ENCODE assay signal across 8 cellular contexts in the genomic region with DNA sequence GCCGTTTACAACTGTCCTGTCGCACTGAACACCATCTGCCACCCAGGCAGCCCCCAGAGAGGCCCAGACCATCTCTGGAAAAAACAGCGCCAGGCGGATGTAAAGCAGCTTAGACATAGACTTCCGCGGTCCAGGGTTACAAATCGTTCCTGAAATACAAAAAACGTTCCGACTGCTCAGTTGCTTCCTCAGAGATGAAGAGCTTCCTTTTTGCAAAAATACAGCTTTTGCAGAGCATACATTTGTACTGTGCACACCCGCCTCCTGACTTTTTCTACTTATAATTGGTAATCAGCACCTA. TPM values are rescaled to one million over a fixed set of nuclear protein-coding genes. Genes with fewer than 3 reads are reported as not detected.
DNase-seq lines count a peak whose midpoint lies in the region; ATAC-seq and TF ChIP-seq lines count a peak whose summit lies in the region.

No MANE protein-coding gene starts in this region.

- peak overlapping the region; percentile 65 to 86 (median 78); a peak in 21 of 22 replicates for H3K9ac ChIP-seq in BLaER1 treated with 17β-estradiol and CSF1 and Interleukin-3, amounts not matched to agents 10 nM and 100 nM

- peaks cover 86 to 99% (median 96%) of the 10 kb centered on the region in 10 experiments for H3K4me1 ChIP-seq in BLaER1 treated with 17β-estradiol and CSF1 and Interleukin-3, amounts not matched to agents 10 nM and 100 nM
- peaks cover 54% of the 10 kb centered on the region for H3K4me1 ChIP-seq in lower lobe of right lung

- peaks cover 41% of the 10 kb centered on the region for H3K4me1 Mint-ChIP-seq in activated T-cell treated with anti-CD3 and anti-CD28 coated beads, Interleukin-2, amount 50 U/mL, for 24 hours (ENCODE audit: low read depth)

- peak overlapping the region; percentile 59 for H3K4me3 Mint-ChIP-seq in activated T-cell treated with anti-CD3 and anti-CD28 coated beads, Interleukin-2, amount 50 U/mL, for 24 hours

- no peak for TF ChIP-seq CTCF in lower lobe of right lung (IDR thresholded peaks at IDR 0.05)

- ATAC-seq in lower lobe of right lung = peak; percentile 19 to 49

- no peaks in the 10 kb centered on the region for H3K9me3 Mint-ChIP-seq in activated T-cell treated with anti-CD3 and anti-CD28 coated beads, Interleukin-2, amount 50 U/mL, for 24 hours

- peaks cover 0 to 6% (median 2%) of the 10 kb centered on the region in 11 experiments; a peak in 14 of 22 replicates for H3K9me3 ChIP-seq in BLaER1 treated with 17β-estradiol and CSF1 and Interleukin-3, amounts not matched to agents 10 nM and 100 nM (replicated peaks in 1 of 11)
- H3K9me3 ChIP-seq in lower lobe of right lung = no peaks in the 10 kb centered on the region

- peaks cover 0 to 21% (median 6%) of the 10 kb centered on the region in 11 experiments; a peak in 10 of 22 replicates for H4K20me1 ChIP-seq in BLaER1 treated with 17β-estradiol and CSF1 and Interleukin-3, amounts not matched to agents 10 nM and 100 nM

- H3K36me3 ChIP-seq in BLaER1 treated with 17β-estradiol and CSF1 and Interleukin-3, amounts not matched to agents 10 nM and 100 nM = peaks cover 18 to 79% (median 57%) of the 10 kb centered on the region in 11 experiments
- H3K36me3 ChIP-seq in lower lobe of right lung = peaks cover 39% of the 10 kb centered on the region

- H3K4me2 ChIP-seq in BLaER1 treated with 17β-estradiol and CSF1 and Interleukin-3, amounts not matched to agents 10 nM and 100 nM = peak overlapping the region; percentile 81 to 95 (median 91)

- in situ Hi-C loops in KBM-7 (cut with MboI; ENCODE audit: low pct_unique_long_range_greater_than_20kb, low sequenced_read_pairs) = no loop called here

- H3K36me3 Mint-ChIP-seq in activated T-cell treated with anti-CD3 and anti-CD28 coated beads, Interleukin-2, amount 50 U/mL, for 24 hours (ENCODE audit: low read depth) = peaks cover 60% of the 10 kb centered on the region

- intact Hi-C loops in lower lobe of right lung (cut with DNase I) = no loop called here

- H3K27me3 ChIP-seq in BLaER1 treated with 17β-estradiol and CSF1 and Interleukin-3, amounts not matched to agents 10 nM and 100 nM = no peaks in the 10 kb centered on the region
- no peaks in the 10 kb centered on the region for H3K27me3 ChIP-seq in lower lobe of right lung (ENCODE audit: low read depth)

- DNase-seq in KBM-7 = peak; percentile 73
- DNase-seq in activated T-cell treated with anti-CD3 and anti-CD28 coated beads, Interleukin-2, amount 50 U/mL, for 24 hours = no peak
- no peak for DNase-seq in lower lobe of right lung
- DNase-seq in NCI-H2081 (lab: John Stamatoyannopoulos, UW) = no peak
- no peak for DNase-seq in iPS-NIHi11 (ENCODE audit: low spot score)
- DNase-seq in NK-92 treated with Interleukin-12 subunit alpha and Interleukin-12 subunit beta, amount 100 ng/mL, for 24 hours (lab: John Stamatoyannopoulos, UW) = no peak
- no peak for DNase-seq in LoVo (ENCODE audit: low spot score)

- H3K4me3 ChIP-seq in BLaER1 treated with 17β-estradiol and CSF1 and Interleukin-3, amounts not matched to agents 10 nM and 100 nM = peak overlapping the region; percentile 16 to 58 (median 46); a peak in 18 of 20 replicates
- H3K4me3 ChIP-seq in lower lobe of right lung = peak overlapping the region; percentile 32

- no peaks in the 10 kb centered on the region for H3K27me3 Mint-ChIP-seq in activated T-cell treated with anti-CD3 and anti-CD28 coated beads, Interleukin-2, amount 50 U/mL, for 24 hours

- H3K27ac Mint-ChIP-seq in activated T-cell treated with anti-CD3 and anti-CD28 coated beads, Interleukin-2, amount 50 U/mL, for 24 hours = peak overlapping the region; percentile 80

- H3K27ac ChIP-seq in BLaER1 treated with 17β-estradiol and CSF1 and Interleukin-3, amounts not matched to agents 10 nM and 100 nM = peak overlapping the region; percentile 70 to 96 (median 89); a peak in 21 of 22 replicates
- peak overlapping the region; percentile 75 for H3K27ac ChIP-seq in lower lobe of right lung

RNA-seq across cellular contexts. Expression of a gene that starts 11.4 kb away (rescaled TPM):
- total RNA-seq in lower lobe of right lung = 40.6 TPM

RNA-seq across cellular contexts. Expression of a gene that starts 47.6 kb away (rescaled TPM):
- total RNA-seq in lower lobe of right lung = 105 TPM
